ENCODE assay signal across 12 cellular contexts in genomic region chr22:42365942-42366660, GRCh38.
DNase-seq lines count a peak whose midpoint lies in the region; ATAC-seq and TF ChIP-seq lines count a peak whose summit lies in the region.
"Had no signal": no experiment of that assay in that cellular context is flagged by ENCODE, and none has a peak within 500 bp of the region (broad histone marks: within the 10 kb centered on the region; RNA-seq: fewer than 3 reads in every experiment).

No MANE protein-coding gene starts in this region.

- no peak overlapping the region for H3K9ac ChIP-seq in BLaER1 treated with 17β-estradiol and CSF1 and Interleukin-3, amounts not matched to agents 10 nM and 100 nM
- H3K9ac ChIP-seq in HUES64 (ENCODE audit: low read depth, low read length), result no peak overlapping the region
- H3K9ac ChIP-seq in smooth muscle cell (ENCODE audit: low read depth), result no peak overlapping the region

- ATAC-seq in GM21367 (IDR thresholded peaks at IDR 0.05; ENCODE audit: unreplicated experiment), result no peak
- ATAC-seq: activated T-cell treated with anti-CD3 and anti-CD28 coated beads, Interleukin-2, amount 50 U/mL, for 72 hours had no signal

- WGBS in HUES64, result 45% methylated on average over 9 of the region's 9 CpGs
- WGBS in esophagus muscularis mucosa, result 60% methylated on average over 9 of the region's 9 CpGs
- WGBS in smooth muscle cell (ENCODE audit: low lambda C conversion rate), result 75% methylated on average over 9 of the region's 9 CpGs

- no peaks in the 10 kb centered on the region for H3K79me2 ChIP-seq in smooth muscle cell (ENCODE audit: low read depth)

- TF ChIP-seq CTCF in esophagus muscularis mucosa (IDR thresholded peaks at IDR 0.05) (no peak), RWPE1 (conservative IDR thresholded peaks at IDR 0.05; ENCODE audit: low read depth) (no peak), smooth muscle cell (IDR thresholded peaks at IDR 0.05; ENCODE audit: borderline replicate concordance, insufficient read depth, poor library complexity, severe bottlenecking) (no peak)

- intact Hi-C loops in esophagus muscularis mucosa (cut with DNase I), result loop anchor here (5.0 kb wide), 2 partner anchors 71 to 94 kb away; partner anchors contain the start of gene TCF20

- H3K4me2 ChIP-seq in BLaER1 treated with 17β-estradiol and CSF1 and Interleukin-3, amounts not matched to agents 10 nM and 100 nM, result peak overlapping the region in 9 of 11 experiments; percentile 9 to 62 (median 47); a peak in 15 of 22 replicates
- H3K4me2 ChIP-seq in smooth muscle cell, result no peak overlapping the region

- no peak for TF ChIP-seq POLR2A in esophagus muscularis mucosa (IDR thresholded peaks at IDR 0.05; ENCODE audit: low read depth)

- no peak for TF ChIP-seq EP300 in esophagus muscularis mucosa (IDR thresholded peaks at IDR 0.05)

- H3K36me3 ChIP-seq in BLaER1 treated with 17β-estradiol and CSF1 and Interleukin-3, amounts not matched to agents 10 nM and 100 nM, result no peaks in the 10 kb centered on the region
- H3K36me3 ChIP-seq in HUES64 (ENCODE audit: insufficient read depth, low read length) (no peaks in the 10 kb centered on the region), esophagus muscularis mucosa (no peaks in the 10 kb centered on the region), smooth muscle cell (ENCODE audit: low read depth) (no peaks in the 10 kb centered on the region)

- peaks cover 0 to 45% (median 22%) of the 10 kb centered on the region in 11 experiments; a peak in 15 of 22 replicates for H4K20me1 ChIP-seq in BLaER1 treated with 17β-estradiol and CSF1 and Interleukin-3, amounts not matched to agents 10 nM and 100 nM
- no peaks in the 10 kb centered on the region for H4K20me1 ChIP-seq in smooth muscle cell (ENCODE audit: low read depth)

- no peak overlapping the region for H3K27ac ChIP-seq in BLaER1 treated with 17β-estradiol and CSF1 and Interleukin-3, amounts not matched to agents 10 nM and 100 nM
- H3K27ac ChIP-seq in HUES64 (ENCODE audit: low read depth, low read length) (peak overlapping the region; percentile 89; the same call in 1 of the 2 replicates), esophagus muscularis mucosa (replicated peaks in 1 of 4) (peak overlapping the region; percentile 53 to 76 (median 70)), RWPE1 (no peak overlapping the region; the same call in 1 of the 2 replicates), smooth muscle cell (ENCODE audit: low read depth) (no peak overlapping the region)

- no peak overlapping the region for H2AFZ ChIP-seq in smooth muscle cell (ENCODE audit: low read depth)

- H3F3A ChIP-seq in smooth muscle cell (ENCODE audit: low read depth), result peaks cover 17% of the 10 kb centered on the region

- peaks cover 61 to 75% (median 68%) of the 10 kb centered on the region in 11 experiments for H3K27me3 ChIP-seq in BLaER1 treated with 17β-estradiol and CSF1 and Interleukin-3, amounts not matched to agents 10 nM and 100 nM
- H3K27me3 ChIP-seq in HUES64 (ENCODE audit: insufficient read depth, low read length) (peaks cover 19% of the 10 kb centered on the region), esophagus muscularis mucosa (peaks cover 0 to 4% (median 0%) of the 10 kb centered on the region in 4 donors), smooth muscle cell (ENCODE audit: low read depth) (peaks cover 18% of the 10 kb centered on the region)

- peaks cover 35 to 47% (median 39%) of the 10 kb centered on the region in 10 experiments for H3K4me1 ChIP-seq in BLaER1 treated with 17β-estradiol and CSF1 and Interleukin-3, amounts not matched to agents 10 nM and 100 nM
- H3K4me1 ChIP-seq in HUES64 (ENCODE audit: insufficient read depth, low read length), result peaks cover 34% of the 10 kb centered on the region
- peaks cover 44 to 55% (median 52%) of the 10 kb centered on the region in 4 donors for H3K4me1 ChIP-seq in esophagus muscularis mucosa
- peaks cover 35% of the 10 kb centered on the region for H3K4me1 ChIP-seq in smooth muscle cell (ENCODE audit: low read depth)

- H3K4me3 ChIP-seq in BLaER1 treated with 17β-estradiol and CSF1 and Interleukin-3, amounts not matched to agents 10 nM and 100 nM, result no peak overlapping the region
- H3K4me3 ChIP-seq in HUES64 (ENCODE audit: low read length) (peak overlapping the region; percentile 36), esophagus muscularis mucosa (peak overlapping the region in 1 of 4 donors; percentile 13), smooth muscle cell (no peak overlapping the region)

- DNase-seq in esophagus muscularis mucosa (ENCODE audit: extremely low spot score), result no peak
- DNase-seq in pons (ENCODE audit: low spot score), result peak; percentile 45
- no peak for DNase-seq in NCI-H774 (lab: John Stamatoyannopoulos, UW)
- DNase-seq in RWPE1 (ENCODE audit: low spot score), result no peak
- no peak for DNase-seq in smooth muscle cell (lab: John Stamatoyannopoulos, UW; ENCODE audit: unreplicated experiment)
- DNase-seq: activated CD4-positive, alpha-beta T cell treated with anti-CD3 and anti-CD28 coated beads, Interleukin-2, amount 50 U/mL, for 1 hour; activated T-cell treated with anti-CD3 and anti-CD28 coated beads, Interleukin-2, amount 50 U/mL, for 72 hours; KG1; stimulated activated CD4-positive, alpha-beta T cell treated with anti-CD3 and anti-CD28 coated beads, Interleukin-2, amount 100 ng/mL, for 24 hours had no signal

- CTCF ChIA-PET in RWPE1 (lab: Yijun Ruan, JAX), result interaction anchor here (0.6 kb wide), 1 partner anchor 76 kb away, joined by 5 read pairs; no protein-coding TSS in a partner anchor

- POLR2A ChIA-PET in RWPE1 (lab: Yijun Ruan, JAX; ENCODE audit: low non-redundant PET), result no interaction called here

- H3K9me3 ChIP-seq in BLaER1 treated with 17β-estradiol and CSF1 and Interleukin-3, amounts not matched to agents 10 nM and 100 nM (replicated peaks in 1 of 11), result no peaks in the 10 kb centered on the region
- H3K9me3 ChIP-seq in HUES64 (ENCODE audit: insufficient read depth, low read depth, low read length) (no peaks in the 10 kb centered on the region), esophagus muscularis mucosa (no peaks in the 10 kb centered on the region), smooth muscle cell (replicated peaks; ENCODE audit: low read depth) (no peaks in the 10 kb centered on the region)

Comparison
In these comparisons a context has a peak if more than half of its experiments do, and no peak if none do; other contexts are left out.
1. H3K27ac ChIP-seq: peak in HUES64 (single experiment) and esophagus muscularis mucosa (4 of 4); none in BLaER1 treated with 17β-estradiol and CSF1 and Interleukin-3, amounts not matched to agents 10 nM and 100 nM (0 of 11), RWPE1 (single experiment) and smooth muscle cell (single experiment).